Comparison of ENCODE assay signal across 12 cellular contexts in the genomic region with DNA sequence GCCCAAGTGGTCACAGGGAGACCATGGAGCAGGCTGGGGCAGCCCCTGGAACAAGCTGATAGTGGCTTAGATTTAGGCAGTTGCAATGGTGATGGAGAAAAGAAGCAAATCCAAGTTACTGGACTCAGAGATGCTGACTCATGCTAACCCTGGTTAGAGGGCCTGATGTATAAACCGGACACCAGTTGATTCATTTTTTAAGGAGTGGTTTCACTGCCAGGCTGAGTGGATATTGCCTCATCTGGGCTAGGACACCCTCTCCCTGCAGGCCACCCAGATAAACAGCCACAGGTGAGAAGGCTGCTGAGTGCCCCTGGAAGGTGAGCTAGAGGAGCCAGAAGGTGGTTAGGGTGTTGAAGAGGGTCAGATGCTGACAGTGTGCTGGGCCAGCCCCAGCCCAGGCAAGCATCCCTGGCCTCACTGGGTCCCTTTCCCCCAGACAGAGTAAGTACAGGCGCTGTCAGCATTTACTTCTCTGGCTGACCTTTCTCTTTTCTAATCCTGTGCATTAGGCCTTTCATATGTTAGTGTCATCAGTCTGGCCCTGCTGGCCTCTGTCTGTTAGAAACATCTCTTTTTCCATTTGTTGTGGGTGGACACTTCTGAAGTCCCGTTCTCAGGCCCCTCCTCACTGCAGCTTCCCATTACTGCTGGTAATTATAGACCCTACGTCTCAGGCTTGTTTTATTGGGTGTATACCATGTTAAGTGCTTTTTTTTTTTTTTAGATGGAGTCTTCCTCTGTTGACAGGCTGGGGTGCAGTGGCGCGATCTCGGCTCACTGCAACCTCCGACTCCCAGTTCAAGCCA. TPM values are rescaled to one million over a fixed set of nuclear protein-coding genes. Genes with fewer than 3 reads are reported as not detected.
DNase-seq lines count a peak whose midpoint lies in the region; ATAC-seq and TF ChIP-seq lines count a peak whose summit lies in the region.
"Had no signal": no experiment of that assay in that cellular context is flagged by ENCODE, and none has a peak within 500 bp of the region (broad histone marks: within the 10 kb centered on the region; RNA-seq: fewer than 3 reads in every experiment).

No MANE protein-coding gene starts in this region.

- H4K8ac ChIP-seq in IMR-90 (ENCODE audit: low read depth in 2 of 2, low read length in 2 of 2) = peak overlapping the region in 1 of 2 experiments; percentile 86; a peak in 3 of 4 replicates

- H2AK9ac ChIP-seq in IMR-90 (replicated peaks; ENCODE audit: low read depth, low read length, poor library complexity) = peak overlapping the region; percentile 95

- no TSS peak for BruUV-seq in IMR-90 (replicated peaks; lab: Mats Ljungman, UMichigan)

- ATAC-seq in IMR-90 (ENCODE audit: low read depth) (peak; percentile 74; the same call in 1 of the 2 replicates), left ventricle myocardium superior (peak; percentile 62)

- TF ChIP-seq POLR2A in IMR-90 (IDR thresholded peaks at IDR 0.05; ENCODE audit: low read depth, low read length) (no peak), vagina (IDR thresholded peaks at IDR 0.05) (no peak)

- H3K14ac ChIP-seq in IMR-90 (replicated peaks; ENCODE audit: low read depth, low read length) = peak overlapping the region; percentile 73

- WGBS in IMR-90 (ENCODE audit: extremely low coverage in 2 of 2, insufficient read length in 1 of 2), 2 experiments = 86% methylated on average over 1 of the region's 8 CpGs; no CpG with 5 or more reads in 1 of the 2 experiments

- H2BK5ac ChIP-seq in IMR-90 (ENCODE audit: low read depth, low read length, poor library complexity, severe bottlenecking) = peak overlapping the region; percentile 57

- no peak overlapping the region; the same call in 1 of the 2 replicates for H3K56ac ChIP-seq in IMR-90 (ENCODE audit: extremely low read depth, insufficient read depth, low read length)

- H3K79me1 ChIP-seq in IMR-90 (ENCODE audit: low read depth in 1 of 2, low read length in 2 of 2) = peaks cover 2 to 8% of the 10 kb centered on the region in 2 experiments; a peak in 3 of 4 replicates

- no peaks in the 10 kb centered on the region for H4K20me1 ChIP-seq in IMR-90 (ENCODE audit: insufficient read depth, low read length)

- peak overlapping the region; percentile 86 for H3K4ac ChIP-seq in IMR-90 (ENCODE audit: low read depth, low read length)

- peak overlapping the region; percentile 78 for H2BK20ac ChIP-seq in IMR-90 (ENCODE audit: low read depth, low read length)

- H3K36me3 ChIP-seq in IMR-90 (ENCODE audit: control insufficient read depth, insufficient read depth, low read length) (no peaks in the 10 kb centered on the region), adipocyte (ENCODE audit: control insufficient read depth, insufficient read depth, low read length, severe bottlenecking) (no peaks in the 10 kb centered on the region), vagina (no peaks in the 10 kb centered on the region)

- H2AFZ ChIP-seq in IMR-90 (replicated peaks; ENCODE audit: low read length, poor library complexity) = peak overlapping the region; percentile 70

- no peaks in the 10 kb centered on the region for H3K9me3 ChIP-seq in IMR-90 (ENCODE audit: control insufficient read depth, insufficient read depth, low read length)
- no peaks in the 10 kb centered on the region for H3K9me3 ChIP-seq in adipocyte (ENCODE audit: control insufficient read depth, low read length)
- H3K9me3 ChIP-seq in vagina = no peaks in the 10 kb centered on the region

- in situ Hi-C loops in IMR-90 (cut with MboI; ENCODE audit: low sequenced_read_pairs) = no loop called here

- POLR2A ChIA-PET in IMR-90 (lab: Charles Lee; ENCODE audit: unreplicated experiment) = no interaction called here

- intact Hi-C loops in IMR-90 (cut with micrococcal nuclease) = no loop called here
- intact Hi-C loops in left ventricle myocardium superior (cut with micrococcal nuclease) = no loop called here
- intact Hi-C loops in vagina (cut with DNase I) = no loop called here

- H3K4me1 ChIP-seq in IMR-90 (ENCODE audit: control insufficient read depth, insufficient read depth, low read length) = peaks cover 10% of the 10 kb centered on the region
- no peaks in the 10 kb centered on the region for H3K4me1 ChIP-seq in adipocyte (ENCODE audit: control insufficient read depth, insufficient read depth, low read length)
- H3K4me1 ChIP-seq in vagina = no peaks in the 10 kb centered on the region

- peak overlapping the region; percentile 52 for H2BK120ac ChIP-seq in IMR-90 (ENCODE audit: low read depth, low read length)

- dilution Hi-C loops in IMR-90 (cut with HindIII; ENCODE audit: low sequenced_read_pairs, unreplicated experiment) = no loop called here

- TF ChIP-seq CTCF in C4-2B (conservative IDR thresholded peaks at IDR 0.05) (no peak), IMR-90 (conservative IDR thresholded peaks at IDR 0.05; ENCODE audit: low read depth, low read length) (no peak), vagina (IDR thresholded peaks at IDR 0.05) (no peak)

- no peak overlapping the region for H3K18ac ChIP-seq in IMR-90 (ENCODE audit: low read depth, low read length)

- H4K5ac ChIP-seq in IMR-90 (ENCODE audit: low read depth, low read length) = no peak overlapping the region

- DNase-seq in IMR-90 (peak; percentile 84), adipocyte (ENCODE audit: low read depth) (peak; percentile 59), left ventricle myocardium superior (no peak), NCI-H1092 (lab: John Stamatoyannopoulos, UW) (no peak), vagina (ENCODE audit: extremely low spot score in 2 of 2) (no peak), cortex of kidney (lab: John Stamatoyannopoulos, UW) (no peak)
- DNase-seq in stimulated activated CD4-positive, alpha-beta T cell treated with anti-CD3 and anti-CD28 coated beads, Interleukin-15, amount 100 ng/mL, for 24 hours = no peak
- DNase-seq: CD8-positive, alpha-beta memory T cell; hippocampal formation; stimulated activated CD4-positive, alpha-beta T cell treated with anti-CD3 and anti-CD28 coated beads, Interleukin-4, amount 100 ng/mL, for 4 hours; T1000 had no signal

- H2AK5ac ChIP-seq in IMR-90 (ENCODE audit: low read depth, low read length) = peak overlapping the region; percentile 83

- no peak overlapping the region for H3K4me2 ChIP-seq in IMR-90 (ENCODE audit: low read depth, low read length)

- H3K4me3 ChIP-seq in IMR-90 (ENCODE audit: insufficient read depth, low read depth, low read length) = no peak overlapping the region
- no peak overlapping the region for H3K4me3 ChIP-seq in adipocyte (ENCODE audit: low read length)
- H3K4me3 ChIP-seq in vagina = no peak overlapping the region

- CTCF ChIA-PET in IMR-90 (lab: Yijun Ruan, JAX) = no interaction called here

- peak overlapping the region; percentile 74; the same call in 1 of the 2 replicates for H4K91ac ChIP-seq in IMR-90 (ENCODE audit: insufficient read depth, low read depth, low read length)

- H3K27me3 ChIP-seq in IMR-90 (ENCODE audit: control insufficient read depth, insufficient read depth, low read length) = no peaks in the 10 kb centered on the region
- no peaks in the 10 kb centered on the region for H3K27me3 ChIP-seq in adipocyte (replicated peaks; ENCODE audit: control insufficient read depth, insufficient read depth, low read length)
- no peaks in the 10 kb centered on the region for H3K27me3 ChIP-seq in vagina

- peaks cover 12% of the 10 kb centered on the region for H3K9me1 ChIP-seq in IMR-90 (ENCODE audit: insufficient read depth, low read length)

- H3K27ac ChIP-seq in C4-2B (peak overlapping the region; percentile 17; the same call in 1 of the 2 replicates), IMR-90 (ENCODE audit: insufficient read depth, low read length) (peak overlapping the region; percentile 53), vagina (no peak overlapping the region)

- H3K23ac ChIP-seq in IMR-90 (ENCODE audit: low read depth, low read length) = no peak overlapping the region

- TF ChIP-seq RAD21 in IMR-90 (IDR thresholded peaks at IDR 0.05; ENCODE audit: low read length) = no peak

- H2BK15ac ChIP-seq in IMR-90 (ENCODE audit: low read depth, low read length) = peak overlapping the region; percentile 91; the same call in 2 of the 3 replicates

- H3K9ac ChIP-seq in IMR-90 (ENCODE audit: low read depth, low read length) (no peak overlapping the region), adipocyte (ENCODE audit: low read length) (no peak overlapping the region)

TF ChIP-seq in IMR-90, 13 proteins besides CTCF, POLR2A, EP300 and RAD21:
- TF ChIP-seq CEBPB (IDR thresholded peaks at IDR 0.05; ENCODE audit: low read depth, low read length) (peak; percentile 93), MXI1 (IDR thresholded peaks at IDR 0.05; ENCODE audit: borderline replicate concordance, low read depth, low read length) (no peak), BHLHE40 (IDR thresholded peaks at IDR 0.05; ENCODE audit: low read depth, low read length) (no peak), FOS (IDR thresholded peaks at IDR 0.05; ENCODE audit: low read depth, low read length) (peak; percentile 17; the same call in 1 of the 2 replicates), CHD1 (IDR thresholded peaks at IDR 0.05; ENCODE audit: low read depth, low read length) (no peak), MAFK (IDR thresholded peaks at IDR 0.05; ENCODE audit: low read depth, low read length) (peak; percentile 84), NFE2L2 (IDR thresholded peaks at IDR 0.05; ENCODE audit: low read depth, low read length) (peak; percentile 91)

RNA-seq across cellular contexts. Expression of gene EPB41L1, which starts 13.5 kb away (rescaled TPM):
- 12.5 and 13.9 TPM in 2 replicates for total RNA-seq in IMR-90 (2012; rRNA removed)
- 33.6 and 33.7 TPM in 2 replicates for polyA plus RNA-seq in IMR-90 (2012; rRNA removed)
- 25.6 and 29.3 TPM in 2 replicates for polyA plus RNA-seq in IMR-90 (2012; cell fraction: cytosol; rRNA removed)
- 15.7 and 18.4 TPM in 2 replicates for polyA plus RNA-seq in IMR-90 (2012; cell fraction: nucleus; rRNA removed; ENCODE audit: low replicate concordance)
- total RNA-seq in left ventricle myocardium superior = 19.6 TPM
- 54.8 TPM for total RNA-seq in vagina
- polyA plus RNA-seq: CD8-positive, alpha-beta memory T cell had no signal

Comparison
In these comparisons a context has a peak if more than half of its experiments do, and no peak if none do; other contexts are left out.
1. DNase-seq: peak in IMR-90 (single experiment) and adipocyte (single experiment); none in left ventricle myocardium superior (single experiment), NCI-H1092 (single experiment), vagina (0 of 2), stimulated activated CD4-positive, alpha-beta T cell treated with anti-CD3 and anti-CD28 coated beads, Interleukin-15, amount 100 ng/mL, for 24 hours (single experiment) and cortex of kidney (single experiment).